Comparison of ENCODE assay signal across 8 cellular contexts in genomic region chr16:58487566-58488351, GRCh38. TPM values are rescaled to one million over a fixed set of nuclear protein-coding genes. Genes with fewer than 3 reads are reported as not detected.
DNase-seq lines count a peak whose midpoint lies in the region; ATAC-seq and TF ChIP-seq lines count a peak whose summit lies in the region.

No MANE protein-coding gene starts in this region.

- peak; percentile 92 for TF ChIP-seq CTCF in CD14-positive monocyte (IDR thresholded peaks at IDR 0.05)
- TF ChIP-seq CTCF in LNCAP (IDR thresholded peaks at IDR 0.05), result peak; percentile 91
- peak; percentile 97 for TF ChIP-seq CTCF in progenitor cell of endocrine pancreas (IDR thresholded peaks at IDR 0.05; ENCODE audit: unreplicated experiment)
- peak; percentile 91 for TF ChIP-seq CTCF in upper lobe of right lung (IDR thresholded peaks at IDR 0.05)

- no peak overlapping the region for H3K27ac ChIP-seq in upper lobe of right lung

- no peaks in the 10 kb centered on the region for H3K9me3 ChIP-seq in upper lobe of right lung

- no peak overlapping the region for H3K27ac Mint-ChIP-seq in CD14-positive monocyte
- no peak overlapping the region for H3K27ac Mint-ChIP-seq in activated naive CD4-positive, alpha-beta T cell treated with anti-CD3 and anti-CD28 coated beads, Interleukin-2, amount 10 ng/mL, durations not matched to agents 7 days and 5 days
- no peak overlapping the region for H3K27ac Mint-ChIP-seq in progenitor cell of endocrine pancreas

- no peaks in the 10 kb centered on the region for H3K4me1 Mint-ChIP-seq in CD14-positive monocyte
- H3K4me1 Mint-ChIP-seq in activated naive CD4-positive, alpha-beta T cell treated with anti-CD3 and anti-CD28 coated beads, Interleukin-2, amount 10 ng/mL, durations not matched to agents 7 days and 5 days, result no peaks in the 10 kb centered on the region
- H3K4me1 Mint-ChIP-seq in progenitor cell of endocrine pancreas (ENCODE audit: low read depth), result no peaks in the 10 kb centered on the region

- H3K9me3 Mint-ChIP-seq in CD14-positive monocyte, result no peaks in the 10 kb centered on the region
- H3K9me3 Mint-ChIP-seq in activated naive CD4-positive, alpha-beta T cell treated with anti-CD3 and anti-CD28 coated beads, Interleukin-2, amount 10 ng/mL, durations not matched to agents 7 days and 5 days, result no peaks in the 10 kb centered on the region
- no peaks in the 10 kb centered on the region for H3K9me3 Mint-ChIP-seq in progenitor cell of endocrine pancreas (ENCODE audit: low read depth)

- H3K27me3 ChIP-seq in upper lobe of right lung, result no peaks in the 10 kb centered on the region

- intact Hi-C loops in CD14-positive monocyte (cut with micrococcal nuclease), result loop anchor here (1.0 kb wide), 1 partner anchor 151 kb away; no protein-coding TSS in a partner anchor
- intact Hi-C loops in head of caudate nucleus (cut with DNase I), result loop anchor here (2.0 kb wide), 1 partner anchor 151 kb away; no protein-coding TSS in a partner anchor
- intact Hi-C loops in upper lobe of right lung (cut with DNase I), result loop anchor here (5.0 kb wide), 1 partner anchor 150 kb away; no protein-coding TSS in a partner anchor

- CTCF ChIA-PET in activated naive CD4-positive, alpha-beta T cell treated with anti-CD3 and anti-CD28 coated beads, Interleukin-2, amount 10 ng/mL, durations not matched to agents 7 days and 5 days (lab: Charles Lee), result interaction anchor here (0.7 to 4.6 kb wide), 15 partner anchors 12 to 268 kb away, joined by 3 to 153 read pairs (median 4); partner anchors contain the start of genes GINS3 and NDRG4

- H3K4me3 ChIP-seq in upper lobe of right lung, result no peak overlapping the region

- H3K36me3 Mint-ChIP-seq in CD14-positive monocyte (no peaks in the 10 kb centered on the region), progenitor cell of endocrine pancreas (ENCODE audit: insufficient read depth) (no peaks in the 10 kb centered on the region)
- H3K36me3 Mint-ChIP-seq in activated naive CD4-positive, alpha-beta T cell treated with anti-CD3 and anti-CD28 coated beads, Interleukin-2, amount 10 ng/mL, durations not matched to agents 7 days and 5 days, result no peaks in the 10 kb centered on the region

- H3K4me1 ChIP-seq in upper lobe of right lung, result no peaks in the 10 kb centered on the region

- ATAC-seq in GM19467 (IDR thresholded peaks at IDR 0.05; ENCODE audit: unreplicated experiment), result peak; percentile 85
- peak; percentile 96 for ATAC-seq in upper lobe of right lung

- DNase-seq in CD14-positive monocyte (ENCODE audit: low spot score) (no peak), SK-MEL-5 (ENCODE audit: low read depth, low spot score) (peak; percentile 72), head of caudate nucleus (peak; percentile 71 to 93 (median 86)), progenitor cell of endocrine pancreas (ENCODE audit: low spot score, unreplicated experiment) (peak; percentile 86), upper lobe of right lung (peak; percentile 91)
- DNase-seq in activated naive CD4-positive, alpha-beta T cell treated with anti-CD3 and anti-CD28 coated beads, Interleukin-2, amount 10 ng/mL, durations not matched to agents 7 days and 5 days, result peak; percentile 81

- in situ Hi-C loops in SK-MEL-5 (cut with HindIII; ENCODE audit: low pct_unique_long_range_greater_than_20kb, low sequenced_read_pairs), result no loop called here

- peak overlapping the region in 1 of 2 donors; percentile 46 for H3K4me3 Mint-ChIP-seq in CD14-positive monocyte
- H3K4me3 Mint-ChIP-seq in activated naive CD4-positive, alpha-beta T cell treated with anti-CD3 and anti-CD28 coated beads, Interleukin-2, amount 10 ng/mL, durations not matched to agents 7 days and 5 days, result no peak overlapping the region
- no peak overlapping the region for H3K4me3 Mint-ChIP-seq in progenitor cell of endocrine pancreas (ENCODE audit: low read depth)

- H3K27me3 Mint-ChIP-seq in CD14-positive monocyte (ENCODE audit: low read depth in 3 of 3) (peaks cover 11 to 20% (median 15%) of the 10 kb centered on the region in 3 donors), progenitor cell of endocrine pancreas (no peaks in the 10 kb centered on the region)
- H3K27me3 Mint-ChIP-seq in activated naive CD4-positive, alpha-beta T cell treated with anti-CD3 and anti-CD28 coated beads, Interleukin-2, amount 10 ng/mL, durations not matched to agents 7 days and 5 days, result peaks cover 37% of the 10 kb centered on the region

- H3K36me3 ChIP-seq in upper lobe of right lung, result no peaks in the 10 kb centered on the region

RNA-seq across cellular contexts. Expression of gene NDRG4, which starts 12.2 kb away (rescaled TPM):
- polyA plus RNA-seq in CD14-positive monocyte, result not detected
- 0.05 TPM in 1 of 2 replicates, not detected in the other for total RNA-seq in SK-MEL-5 (2014; rRNA removed; shearing (Covaris generic))
- polyA plus RNA-seq in SK-MEL-5 (2015; cell fraction: cytosol; rRNA removed), result 0.02 and 0.22 TPM in 2 replicates
- polyA plus RNA-seq in SK-MEL-5 (2015; cell fraction: nucleus; rRNA removed), result 0.09 TPM in 1 of 2 replicates, not detected in the other
- 25.7 and 37.5 TPM in 2 replicates for total RNA-seq in progenitor cell of endocrine pancreas
- total RNA-seq in upper lobe of right lung, result 48.1 TPM

RNA-seq across cellular contexts. Expression of gene SETD6, which starts 27.6 kb away (rescaled TPM):
- polyA plus RNA-seq in CD14-positive monocyte, result 1 to 10 TPM; 2.5 to 3.4 TPM
- 1.3 TPM in 2 replicates for total RNA-seq in SK-MEL-5 (2014; rRNA removed; shearing (Covaris generic))
- polyA plus RNA-seq in SK-MEL-5 (2015; cell fraction: cytosol; rRNA removed), result 0.86 and 1.4 TPM in 2 replicates
- 10.3 and 24.5 TPM in 2 replicates for polyA plus RNA-seq in SK-MEL-5 (2015; cell fraction: nucleus; rRNA removed)
- 33.7 and 35.4 TPM in 2 replicates for total RNA-seq in progenitor cell of endocrine pancreas
- total RNA-seq in upper lobe of right lung, result 22.0 TPM

Comparison
In these comparisons a context has a peak if more than half of its experiments do, and no peak if none do; other contexts are left out.
1. RNA of gene NDRG4, which starts 12.2 kb away (total RNA-seq): 48.1 TPM in upper lobe of right lung (single experiment) and 25.7 to 37.5 TPM in progenitor cell of endocrine pancreas; 0.05 TPM in SK-MEL-5; every median in the first group is over 10 times any median in the second.
2. Peak in every context shown above with its lines, with median percentiles within 50 percentile points of each other: CTCF ChIP-seq.